ENCODE assay signal across 1 cellular context in the genomic region with DNA sequence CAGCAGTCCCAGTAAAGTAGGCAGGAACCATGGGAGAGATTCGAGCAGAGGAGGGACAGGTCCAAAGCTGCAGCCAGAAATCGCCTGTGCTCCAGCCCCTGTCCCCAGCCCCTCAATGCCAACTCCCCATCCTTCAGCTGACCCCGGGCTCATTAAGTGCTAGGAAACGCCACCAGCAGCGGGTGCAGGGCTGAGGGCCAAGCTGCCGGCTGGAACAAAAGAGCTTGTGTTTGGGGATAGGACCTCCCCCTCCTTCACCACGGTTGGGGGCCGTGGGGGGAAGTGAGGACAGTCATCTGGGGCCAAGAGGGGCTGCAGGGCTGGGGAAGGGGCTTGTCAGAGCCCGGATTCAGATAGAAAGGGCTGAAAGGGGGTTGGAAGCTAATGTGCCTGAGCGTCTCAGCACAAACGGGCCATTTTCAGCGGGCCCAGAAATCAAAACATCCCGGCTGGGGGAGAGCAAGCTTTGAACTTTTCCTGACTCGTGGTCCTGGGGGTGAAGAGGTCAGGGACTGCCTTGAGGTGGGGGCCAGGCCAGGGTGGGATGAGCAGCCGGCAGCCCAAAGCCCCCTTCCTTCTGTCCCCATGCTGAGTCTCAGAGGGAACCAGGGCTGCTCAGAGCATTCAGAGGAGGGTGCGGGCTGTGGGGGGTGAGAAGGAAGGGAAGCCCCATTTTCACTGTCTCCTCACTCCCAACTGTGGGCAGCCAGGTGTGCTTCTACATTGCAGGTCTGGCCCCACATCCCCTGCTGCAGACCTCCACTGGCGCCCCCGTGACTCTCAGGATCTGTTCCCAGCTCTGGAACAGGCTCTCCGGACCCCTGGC.
TF ChIP-seq lines count a peak whose summit lies in the region.

No MANE protein-coding gene starts in this region.

TF ChIP-seq in GM23338, 12 proteins besides CTCF, POLR2A, EP300 and RAD21 (continued from another document):
- TF ChIP-seq, protein P1, sequence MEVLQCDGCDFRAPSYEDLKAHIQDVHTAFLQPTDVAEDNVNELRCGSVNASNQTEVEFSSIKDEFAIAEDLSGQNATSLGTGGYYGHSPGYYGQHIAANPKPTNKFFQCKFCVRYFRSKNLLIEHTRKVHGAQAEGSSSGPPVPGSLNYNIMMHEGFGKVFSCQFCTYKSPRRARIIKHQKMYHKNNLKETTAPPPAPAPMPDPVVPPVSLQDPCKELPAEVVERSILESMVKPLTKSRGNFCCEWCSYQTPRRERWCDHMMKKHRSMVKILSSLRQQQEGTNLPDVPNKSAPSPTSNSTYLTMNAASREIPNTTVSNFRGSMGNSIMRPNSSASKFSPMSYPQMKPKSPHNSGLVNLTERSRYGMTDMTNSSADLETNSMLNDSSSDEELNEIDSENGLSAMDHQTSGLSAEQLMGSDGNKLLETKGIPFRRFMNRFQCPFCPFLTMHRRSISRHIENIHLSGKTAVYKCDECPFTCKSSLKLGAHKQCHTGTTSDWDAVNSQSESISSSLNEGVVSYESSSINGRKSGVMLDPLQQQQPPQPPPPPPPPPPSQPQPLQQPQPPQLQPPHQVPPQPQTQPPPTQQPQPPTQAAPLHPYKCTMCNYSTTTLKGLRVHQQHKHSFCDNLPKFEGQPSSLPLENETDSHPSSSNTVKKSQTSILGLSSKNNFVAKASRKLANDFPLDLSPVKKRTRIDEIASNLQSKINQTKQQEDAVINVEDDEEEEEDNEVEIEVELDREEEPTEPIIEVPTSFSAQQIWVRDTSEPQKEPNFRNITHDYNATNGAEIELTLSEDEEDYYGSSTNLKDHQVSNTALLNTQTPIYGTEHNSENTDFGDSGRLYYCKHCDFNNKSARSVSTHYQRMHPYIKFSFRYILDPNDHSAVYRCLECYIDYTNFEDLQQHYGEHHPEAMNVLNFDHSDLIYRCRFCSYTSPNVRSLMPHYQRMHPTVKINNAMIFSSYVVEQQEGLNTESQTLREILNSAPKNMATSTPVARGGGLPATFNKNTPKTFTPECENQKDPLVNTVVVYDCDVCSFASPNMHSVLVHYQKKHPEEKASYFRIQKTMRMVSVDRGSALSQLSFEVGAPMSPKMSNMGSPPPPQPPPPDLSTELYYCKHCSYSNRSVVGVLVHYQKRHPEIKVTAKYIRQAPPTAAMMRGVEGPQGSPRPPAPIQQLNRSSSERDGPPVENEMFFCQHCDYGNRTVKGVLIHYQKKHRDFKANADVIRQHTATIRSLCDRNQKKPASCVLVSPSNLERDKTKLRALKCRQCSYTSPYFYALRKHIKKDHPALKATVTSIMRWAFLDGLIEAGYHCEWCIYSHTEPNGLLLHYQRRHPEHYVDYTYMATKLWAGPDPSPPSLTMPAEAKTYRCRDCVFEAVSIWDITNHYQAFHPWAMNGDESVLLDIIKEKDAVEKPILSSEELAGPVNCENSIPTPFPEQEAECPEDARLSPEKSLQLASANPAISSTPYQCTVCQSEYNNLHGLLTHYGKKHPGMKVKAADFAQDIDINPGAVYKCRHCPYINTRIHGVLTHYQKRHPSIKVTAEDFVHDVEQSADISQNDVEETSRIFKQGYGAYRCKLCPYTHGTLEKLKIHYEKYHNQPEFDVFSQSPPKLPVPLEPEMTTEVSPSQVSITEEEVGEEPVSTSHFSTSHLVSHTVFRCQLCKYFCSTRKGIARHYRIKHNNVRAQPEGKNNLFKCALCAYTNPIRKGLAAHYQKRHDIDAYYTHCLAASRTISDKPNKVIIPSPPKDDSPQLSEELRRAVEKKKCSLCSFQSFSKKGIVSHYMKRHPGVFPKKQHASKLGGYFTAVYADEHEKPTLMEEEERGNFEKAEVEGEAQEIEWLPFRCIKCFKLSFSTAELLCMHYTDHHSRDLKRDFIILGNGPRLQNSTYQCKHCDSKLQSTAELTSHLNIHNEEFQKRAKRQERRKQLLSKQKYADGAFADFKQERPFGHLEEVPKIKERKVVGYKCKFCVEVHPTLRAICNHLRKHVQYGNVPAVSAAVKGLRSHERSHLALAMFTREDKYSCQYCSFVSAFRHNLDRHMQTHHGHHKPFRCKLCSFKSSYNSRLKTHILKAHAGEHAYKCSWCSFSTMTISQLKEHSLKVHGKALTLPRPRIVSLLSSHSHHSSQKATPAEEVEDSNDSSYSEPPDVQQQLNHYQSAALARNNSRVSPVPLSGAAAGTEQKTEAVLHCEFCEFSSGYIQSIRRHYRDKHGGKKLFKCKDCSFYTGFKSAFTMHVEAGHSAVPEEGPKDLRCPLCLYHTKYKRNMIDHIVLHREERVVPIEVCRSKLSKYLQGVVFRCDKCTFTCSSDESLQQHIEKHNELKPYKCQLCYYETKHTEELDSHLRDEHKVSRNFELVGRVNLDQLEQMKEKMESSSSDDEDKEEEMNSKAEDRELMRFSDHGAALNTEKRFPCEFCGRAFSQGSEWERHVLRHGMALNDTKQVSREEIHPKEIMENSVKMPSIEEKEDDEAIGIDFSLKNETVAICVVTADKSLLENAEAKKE (CRISPR knock-in tag; IDR thresholded peaks at IDR 0.05), result no peak
- TF ChIP-seq ZNF331 (CRISPR knock-in tag; IDR thresholded peaks at IDR 0.05; ENCODE audit: low read depth), result no peak
- TF ChIP-seq, protein P2, sequence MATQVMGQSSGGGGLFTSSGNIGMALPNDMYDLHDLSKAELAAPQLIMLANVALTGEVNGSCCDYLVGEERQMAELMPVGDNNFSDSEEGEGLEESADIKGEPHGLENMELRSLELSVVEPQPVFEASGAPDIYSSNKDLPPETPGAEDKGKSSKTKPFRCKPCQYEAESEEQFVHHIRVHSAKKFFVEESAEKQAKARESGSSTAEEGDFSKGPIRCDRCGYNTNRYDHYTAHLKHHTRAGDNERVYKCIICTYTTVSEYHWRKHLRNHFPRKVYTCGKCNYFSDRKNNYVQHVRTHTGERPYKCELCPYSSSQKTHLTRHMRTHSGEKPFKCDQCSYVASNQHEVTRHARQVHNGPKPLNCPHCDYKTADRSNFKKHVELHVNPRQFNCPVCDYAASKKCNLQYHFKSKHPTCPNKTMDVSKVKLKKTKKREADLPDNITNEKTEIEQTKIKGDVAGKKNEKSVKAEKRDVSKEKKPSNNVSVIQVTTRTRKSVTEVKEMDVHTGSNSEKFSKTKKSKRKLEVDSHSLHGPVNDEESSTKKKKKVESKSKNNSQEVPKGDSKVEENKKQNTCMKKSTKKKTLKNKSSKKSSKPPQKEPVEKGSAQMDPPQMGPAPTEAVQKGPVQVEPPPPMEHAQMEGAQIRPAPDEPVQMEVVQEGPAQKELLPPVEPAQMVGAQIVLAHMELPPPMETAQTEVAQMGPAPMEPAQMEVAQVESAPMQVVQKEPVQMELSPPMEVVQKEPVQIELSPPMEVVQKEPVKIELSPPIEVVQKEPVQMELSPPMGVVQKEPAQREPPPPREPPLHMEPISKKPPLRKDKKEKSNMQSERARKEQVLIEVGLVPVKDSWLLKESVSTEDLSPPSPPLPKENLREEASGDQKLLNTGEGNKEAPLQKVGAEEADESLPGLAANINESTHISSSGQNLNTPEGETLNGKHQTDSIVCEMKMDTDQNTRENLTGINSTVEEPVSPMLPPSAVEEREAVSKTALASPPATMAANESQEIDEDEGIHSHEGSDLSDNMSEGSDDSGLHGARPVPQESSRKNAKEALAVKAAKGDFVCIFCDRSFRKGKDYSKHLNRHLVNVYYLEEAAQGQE (IDR thresholded peaks at IDR 0.05; ENCODE audit: unreplicated experiment), result no peak
